Comparison of ENCODE assay signal across 18 cellular contexts in the genomic region with DNA sequence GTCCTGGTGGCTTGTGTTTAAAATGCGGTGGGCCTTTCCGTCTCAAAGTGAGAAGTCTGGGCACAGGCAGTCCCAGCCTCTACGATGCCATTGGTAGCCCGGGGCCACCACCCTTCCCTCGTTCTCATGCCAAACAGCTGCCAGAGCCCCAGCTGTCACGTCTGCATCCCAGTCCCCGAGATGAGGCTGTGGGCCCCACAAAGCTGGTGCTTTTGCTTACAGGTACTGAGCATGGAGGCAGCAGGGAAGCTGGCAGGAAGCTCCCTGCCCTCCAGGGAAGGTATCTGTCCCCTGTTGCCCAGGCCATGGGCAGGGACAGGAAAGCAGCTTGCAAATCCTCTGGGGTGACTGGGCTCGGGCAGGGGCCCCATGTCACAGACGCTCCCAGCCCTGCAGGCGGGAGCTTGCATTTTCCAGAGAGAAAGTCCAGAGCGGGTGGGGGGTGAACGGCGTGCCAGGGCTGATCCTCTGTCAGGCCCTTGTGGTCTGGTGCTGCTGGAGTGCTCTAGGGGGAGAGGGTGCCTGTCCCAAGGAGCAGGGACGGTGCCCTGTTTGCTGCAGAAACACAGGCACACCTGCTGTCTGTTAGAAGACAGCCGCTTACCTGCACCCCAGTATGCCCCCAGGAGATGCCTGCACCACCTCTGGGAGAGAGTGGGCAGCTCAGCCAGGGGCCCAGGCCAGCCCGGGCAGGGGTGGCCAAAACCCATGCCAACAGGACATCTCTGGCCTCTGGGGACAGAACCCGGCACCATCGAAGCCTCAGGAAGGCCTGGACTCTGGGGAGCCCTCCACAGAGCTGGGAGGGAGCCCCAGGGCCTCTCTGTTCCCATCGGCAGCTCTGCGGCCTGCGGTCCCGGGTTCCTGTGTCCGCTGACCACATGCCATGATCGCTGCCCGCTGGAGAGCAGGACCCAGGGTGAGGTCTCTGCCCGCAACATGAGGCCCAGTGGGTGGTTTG. TPM values are rescaled to one million over a fixed set of nuclear protein-coding genes. Genes with fewer than 3 reads are reported as not detected.
DNase-seq lines count a peak whose midpoint lies in the region; ATAC-seq, FAIRE-seq and TF ChIP-seq lines count a peak whose summit lies in the region.
"Had no signal": no experiment of that assay in that cellular context is flagged by ENCODE, and none has a peak within 500 bp of the region (broad histone marks: within the 10 kb centered on the region; RNA-seq: fewer than 3 reads in every experiment).

No MANE protein-coding gene starts in this region.

- H2BK12ac ChIP-seq in H1 (ENCODE audit: low read depth, low read length) = no peak overlapping the region; the same call in 1 of the 2 replicates

- H2AK5ac ChIP-seq in H1 (ENCODE audit: low read depth, low read length) = no peak overlapping the region

- TF ChIP-seq POLR2A in H1 (IDR thresholded peaks at IDR 0.05; ENCODE audit: control extremely low read depth in 1 of 2, low read depth in 2 of 2, low read length in 2 of 2) (no peak), GM12892 (IDR thresholded peaks at IDR 0.05; ENCODE audit: low read depth, low read length) (no peak)

- H3K27ac Mint-ChIP-seq in activated naive CD8-positive, alpha-beta T cell treated with anti-CD3 and anti-CD28 coated beads, Interleukin-2, amount 10 ng/mL, durations not matched to agents 7 days and 5 days = no peak overlapping the region
- no peak overlapping the region for H3K27ac Mint-ChIP-seq in activated naive CD8-positive, alpha-beta T cell treated with anti-CD3 and anti-CD28 coated beads, Interleukin-2, amount 50 U/mL, for 24 hours

- 84% methylated on average over 26 of the region's 26 CpGs; no CpG with 5 or more reads in 1 of the 2 experiments for WGBS in H1 (ENCODE audit: extremely low coverage in 1 of 2, insufficient coverage in 1 of 2, insufficient read length in 1 of 2, insufficient replicate concordance in 2 of 2, low coverage in 1 of 2, low lambda C conversion rate in 2 of 2, missing lambda C conversion rate in 1 of 2), 2 experiments

- no peak for ATAC-seq in activated naive CD8-positive, alpha-beta T cell treated with anti-CD3 and anti-CD28 coated beads, Interleukin-2, amount 10 ng/mL, durations not matched to agents 7 days and 5 days (ENCODE audit: low read depth)
- ATAC-seq in activated naive CD8-positive, alpha-beta T cell treated with anti-CD3 and anti-CD28 coated beads, Interleukin-2, amount 50 U/mL, for 24 hours = no peak
- ATAC-seq in lower lobe of right lung (no peak), left lobe of liver (no peak)

- TF ChIP-seq CTCF in H1 (IDR thresholded peaks at IDR 0.05; ENCODE audit: control extremely low read depth in 1 of 3, insufficient read depth in 1 of 3, low read depth in 1 of 3, low read length in 3 of 3) = no peak
- no peak for TF ChIP-seq CTCF in lower lobe of right lung (IDR thresholded peaks at IDR 0.05)
- no peak for TF ChIP-seq CTCF in tibial artery (IDR thresholded peaks at IDR 0.05)

- H3K23me2 ChIP-seq in H1 (ENCODE audit: low read depth, low read length) = peaks cover 2% of the 10 kb centered on the region; the same call in 1 of the 2 replicates

- no peak overlapping the region for H2BK20ac ChIP-seq in H1 (ENCODE audit: low read length)

- no peaks in the 10 kb centered on the region for H3K9me3 Mint-ChIP-seq in activated naive CD8-positive, alpha-beta T cell treated with anti-CD3 and anti-CD28 coated beads, Interleukin-2, amount 10 ng/mL, durations not matched to agents 7 days and 5 days
- H3K9me3 Mint-ChIP-seq in activated naive CD8-positive, alpha-beta T cell treated with anti-CD3 and anti-CD28 coated beads, Interleukin-2, amount 50 U/mL, for 24 hours = no peaks in the 10 kb centered on the region
- H3K9me3 Mint-ChIP-seq: activated naive CD4-positive, alpha-beta T cell treated with anti-CD3 and anti-CD28 coated beads, Interleukin-2, amount 50 U/mL, for 72 hours; immature natural killer cell; neural crest cell had no signal

- no peak overlapping the region for H2BK5ac ChIP-seq in H1 (ENCODE audit: low read depth, low read length)

- H3K79me1 ChIP-seq in H1 (ENCODE audit: low read depth, low read length) = no peaks in the 10 kb centered on the region

- H3K9me3 ChIP-seq in H1 (ENCODE audit: insufficient read depth in 2 of 2, low read depth in 1 of 2, low read length in 1 of 2) (no peaks in the 10 kb centered on the region), lower lobe of right lung (no peaks in the 10 kb centered on the region), tibial artery (no peaks in the 10 kb centered on the region)
- H3K9me3 ChIP-seq: SJSA1 had no signal

- peaks cover 3 to 4% of the 10 kb centered on the region in 2 experiments for H4K20me1 ChIP-seq in H1 (replicated peaks in 1 of 2; ENCODE audit: control insufficient read depth in 1 of 2, insufficient read depth in 2 of 2, low read length in 2 of 2)

- H3K36me3 ChIP-seq in H1 (ENCODE audit: control insufficient read depth in 2 of 4, insufficient read depth in 4 of 4, low read length in 3 of 4) (no peaks in the 10 kb centered on the region), lower lobe of right lung (no peaks in the 10 kb centered on the region), tibial artery (no peaks in the 10 kb centered on the region)
- H3K36me3 ChIP-seq: brain microvascular endothelial cell, SJSA1 had no signal

- H4K91ac ChIP-seq in H1 (replicated peaks; ENCODE audit: insufficient read length, low read length) = peak overlapping the region; percentile 27

- CTCF ChIA-PET in H1 (lab: Charles Lee; ENCODE audit: partially characterized antibody) = interaction anchor here (0.6 to 4.7 kb wide), 10 partner anchors 9 to 667 kb away, joined by 3 to 29 read pairs (median 3); no protein-coding TSS in a partner anchor

- no peak overlapping the region for H3K27ac ChIP-seq in H1 (ENCODE audit: low read depth, low read length)
- H3K27ac ChIP-seq in lower lobe of right lung = no peak overlapping the region
- H3K27ac ChIP-seq in tibial artery = peak overlapping the region; percentile 89 to 92
- H3K27ac ChIP-seq: brain microvascular endothelial cell, SJSA1 had no signal

- no peaks in the 10 kb centered on the region for H3K36me3 Mint-ChIP-seq in activated naive CD8-positive, alpha-beta T cell treated with anti-CD3 and anti-CD28 coated beads, Interleukin-2, amount 10 ng/mL, durations not matched to agents 7 days and 5 days
- no peaks in the 10 kb centered on the region for H3K36me3 Mint-ChIP-seq in activated naive CD8-positive, alpha-beta T cell treated with anti-CD3 and anti-CD28 coated beads, Interleukin-2, amount 50 U/mL, for 24 hours (ENCODE audit: low read depth)
- H3K36me3 Mint-ChIP-seq: activated naive CD4-positive, alpha-beta T cell treated with anti-CD3 and anti-CD28 coated beads, Interleukin-2, amount 50 U/mL, for 72 hours; immature natural killer cell had no signal

- no peaks in the 10 kb centered on the region for H3K27me3 Mint-ChIP-seq in activated naive CD8-positive, alpha-beta T cell treated with anti-CD3 and anti-CD28 coated beads, Interleukin-2, amount 10 ng/mL, durations not matched to agents 7 days and 5 days
- no peaks in the 10 kb centered on the region for H3K27me3 Mint-ChIP-seq in activated naive CD8-positive, alpha-beta T cell treated with anti-CD3 and anti-CD28 coated beads, Interleukin-2, amount 50 U/mL, for 24 hours

- H3K27me3 ChIP-seq in H1 (replicated peaks in 1 of 4; ENCODE audit: control insufficient read depth in 3 of 4, extremely low read depth in 1 of 4, insufficient read depth in 3 of 4, low read length in 3 of 4) (no peaks in the 10 kb centered on the region; a peak in 3 of 7 replicates), lower lobe of right lung (ENCODE audit: low read depth) (no peaks in the 10 kb centered on the region), tibial artery (no peaks in the 10 kb centered on the region)
- H3K27me3 ChIP-seq: brain microvascular endothelial cell, SJSA1 had no signal

- H2BK15ac ChIP-seq in H1 (ENCODE audit: low read length) = no peak overlapping the region

- no peak overlapping the region for H3K18ac ChIP-seq in H1 (ENCODE audit: extremely low read depth, low read length)

- no peak overlapping the region for H3K14ac ChIP-seq in H1 (ENCODE audit: insufficient read length)

- H3K4me1 ChIP-seq in H1 (replicated peaks in 1 of 4; ENCODE audit: control insufficient read depth in 3 of 4, insufficient read depth in 4 of 4, low read length in 3 of 4) (peaks cover 0 to 3% (median 0%) of the 10 kb centered on the region in 4 experiments; a peak in 1 of 7 replicates), lower lobe of right lung (peaks cover 6% of the 10 kb centered on the region), tibial artery (peaks cover 0 to 64% (median 45%) of the 10 kb centered on the region in 4 donors)

- 0 out of 7 replicates have a peak overlapping the region, but pooled peaks of 1 of the 4 experiments have one; percentile 9 for H3K9ac ChIP-seq in H1 (replicated peaks in 1 of 4; ENCODE audit: extremely low read depth in 1 of 4, low read depth in 3 of 4, low read length in 3 of 4)

- no peak overlapping the region for H2AFZ ChIP-seq in H1 (ENCODE audit: low read length)

- H3K4ac ChIP-seq in H1 (replicated peaks; ENCODE audit: insufficient read length, low read depth, low read length) = no peak overlapping the region

- FAIRE-seq in H1 (lab: Jason Lieb, UNC) = no peak
- FAIRE-seq in GM12892 (lab: Jason Lieb, UNC) = no peak

- no peak for TF ChIP-seq EP300 in H1 (IDR thresholded peaks at IDR 0.05; ENCODE audit: borderline replicate concordance in 1 of 2, low read depth in 2 of 2, low read length in 2 of 2)

- no peak overlapping the region for H3K4me2 ChIP-seq in H1 (ENCODE audit: insufficient read depth in 1 of 2, low read depth in 2 of 2, low read length in 2 of 2)

- no peaks in the 10 kb centered on the region for H3K79me2 ChIP-seq in H1 (ENCODE audit: control insufficient read depth in 1 of 2, insufficient read depth in 2 of 2, low read length in 2 of 2)

- H2BK120ac ChIP-seq in H1 (replicated peaks; ENCODE audit: low read depth, low read length) = no peak overlapping the region

- H3K56ac ChIP-seq in H1 (replicated peaks; ENCODE audit: insufficient read length, low read depth, low read length) = no peak overlapping the region

- no peaks in the 10 kb centered on the region for H3K4me1 Mint-ChIP-seq in activated naive CD8-positive, alpha-beta T cell treated with anti-CD3 and anti-CD28 coated beads, Interleukin-2, amount 10 ng/mL, durations not matched to agents 7 days and 5 days
- no peaks in the 10 kb centered on the region for H3K4me1 Mint-ChIP-seq in activated naive CD8-positive, alpha-beta T cell treated with anti-CD3 and anti-CD28 coated beads, Interleukin-2, amount 50 U/mL, for 24 hours
- H3K4me1 Mint-ChIP-seq: immature natural killer cell had no signal

- H3K4me3 Mint-ChIP-seq in activated naive CD8-positive, alpha-beta T cell treated with anti-CD3 and anti-CD28 coated beads, Interleukin-2, amount 10 ng/mL, durations not matched to agents 7 days and 5 days = no peak overlapping the region
- no peak overlapping the region for H3K4me3 Mint-ChIP-seq in activated naive CD8-positive, alpha-beta T cell treated with anti-CD3 and anti-CD28 coated beads, Interleukin-2, amount 50 U/mL, for 24 hours
- H3K4me3 Mint-ChIP-seq: immature natural killer cell, neural crest cell had no signal

- H3K23ac ChIP-seq in H1 (ENCODE audit: insufficient read length) = no peak overlapping the region

- POLR2A ChIA-PET in activated naive CD8-positive, alpha-beta T cell treated with anti-CD3 and anti-CD28 coated beads, Interleukin-2, amount 10 ng/mL, durations not matched to agents 7 days and 5 days (lab: Charles Lee) = interaction anchor here (1.5 kb wide), 1 partner anchor 16 kb away, joined by 3 read pairs; no protein-coding TSS in a partner anchor
- POLR2A ChIA-PET in H1 (lab: Charles Lee; ENCODE audit: partially characterized antibody) = interaction anchor here (1.0 to 1.6 kb wide), 3 partner anchors 11 to 151 kb away, joined by 4 to 6 read pairs (median 5); no protein-coding TSS in a partner anchor

- H3K4me3 ChIP-seq in H1 (ENCODE audit: extremely low read depth in 1 of 4, insufficient read depth in 2 of 4, low read depth in 3 of 4, low read length in 4 of 4) = no peak overlapping the region
- no peak overlapping the region for H3K4me3 ChIP-seq in lower lobe of right lung
- H3K4me3 ChIP-seq in tibial artery = no peak overlapping the region
- H3K4me3 ChIP-seq: SJSA1 had no signal

- peak; percentile 28 for DNase-seq in activated naive CD8-positive, alpha-beta T cell treated with anti-CD3 and anti-CD28 coated beads, Interleukin-2, amount 10 ng/mL, durations not matched to agents 7 days and 5 days
- DNase-seq in activated naive CD8-positive, alpha-beta T cell treated with anti-CD3 and anti-CD28 coated beads, Interleukin-2, amount 50 U/mL, for 24 hours = no peak
- DNase-seq in H1 (ENCODE audit: low read depth in 1 of 2, low spot score in 2 of 2) (no peak), lower lobe of right lung (peak; percentile 41), tibial artery (peak; percentile 19 to 67), left lobe of liver (ENCODE audit: low spot score) (no peak), dermis blood vessel endothelial cell (no peak), GM12892 (ENCODE audit: insufficient read length) (no peak)
- DNase-seq: brain microvascular endothelial cell; COR-L47; immature natural killer cell; NCI-H1930; NCI-H524 treated with DMSO at 0.1 percent for 48 hours; stimulated activated CD4-positive, alpha-beta T cell treated with anti-CD3 and anti-CD28 coated beads, Interleukin-2, amount 100 ng/mL, for 48 hours; T-helper 9 cell had no signal

- no peak overlapping the region for H4K5ac ChIP-seq in H1 (ENCODE audit: insufficient read length, low read depth, low read length)

- no peak for TF ChIP-seq RAD21 in H1 (IDR thresholded peaks at IDR 0.05 in 1 of 2, conservative IDR thresholded peaks at IDR 0.05 in 1 of 2; ENCODE audit: low read depth in 2 of 2, low read length in 2 of 2)

- intact Hi-C loops in lower lobe of right lung (cut with DNase I) (no loop called here), tibial artery (cut with DNase I; ENCODE audit: low total_unique reads) (no loop called here)

- H4K8ac ChIP-seq in H1 (ENCODE audit: extremely low read depth, insufficient read depth, low read length) = peak overlapping the region; percentile 68; the same call in 1 of the 2 replicates

RNA-seq across cellular contexts. Expression of a gene that starts 45.9 kb away (rescaled TPM):
- 10 to 100 TPM; 44.2 to 44.3 TPM for total RNA-seq in activated naive CD8-positive, alpha-beta T cell treated with anti-CD3 and anti-CD28 coated beads, Interleukin-2, amount 10 ng/mL, durations not matched to agents 7 days and 5 days
- total RNA-seq in H1 (2021; fragmentation: NEBNext Ultra II Directional; extraction: Animal tissue kit (Norgen Biotek cat#: 25700)) = 57.3 and 64.1 TPM in 2 replicates
- 17.7 and 34.6 TPM in 2 replicates for polyA plus RNA-seq in H1 (2011; rRNA removed)
- polyA plus RNA-seq in H1 (2011; cell fraction: cytosol; rRNA removed) = 43.7 TPM
- polyA plus RNA-seq in H1 (2011; cell fraction: nucleus; rRNA removed) = 28.5 TPM
- polyA plus RNA-seq in H1 (2012, experiment 1 of 2) = 20.8 to 42.4 TPM (median 39.1 TPM) in 4 replicates
- polyA plus RNA-seq in H1 (2012, experiment 2 of 2) = 28.1 TPM
- 28.3 TPM for polyA plus RNA-seq in H1 (2013, experiment 1 of 2)
- polyA plus RNA-seq in H1 (2013, experiment 2 of 2) = 30.5 TPM
- polyA minus RNA-seq in H1 (2011; rRNA and poly(A)+ RNA removed) = 5.9 and 6.3 TPM in 2 replicates
- 28.0 TPM for polyA minus RNA-seq in H1 (2011; cell fraction: cytosol; rRNA and poly(A)+ RNA removed)
- 8.6 TPM for polyA minus RNA-seq in H1 (2011; cell fraction: nucleus; rRNA and poly(A)+ RNA removed)
- 15.7 TPM for total RNA-seq in lower lobe of right lung
- 19.1 TPM for total RNA-seq in left lobe of liver
- 24.8 and 32.7 TPM in 2 replicates for total RNA-seq in dermis blood vessel endothelial cell
- polyA plus RNA-seq in GM12892 (2012; ENCODE audit: missing spikeins) = 6.3 TPM

Comparison
In these comparisons a context has a peak if more than half of its experiments do, and no peak if none do; other contexts are left out.
1. DNase-seq: peak in activated naive CD8-positive, alpha-beta T cell treated with anti-CD3 and anti-CD28 coated beads, Interleukin-2, amount 10 ng/mL, durations not matched to agents 7 days and 5 days (single experiment), lower lobe of right lung (single experiment) and tibial artery (2 of 2); none in activated naive CD8-positive, alpha-beta T cell treated with anti-CD3 and anti-CD28 coated beads, Interleukin-2, amount 50 U/mL, for 24 hours (single experiment), H1 (0 of 2), left lobe of liver (single experiment), dermis blood vessel endothelial cell (single experiment) and GM12892 (single experiment).
2. H3K27ac ChIP-seq: peak in tibial artery (2 of 2); none in H1 (single experiment) and lower lobe of right lung (single experiment).